1 cellular context compared by ENCODE assay signal in the genomic region with DNA sequence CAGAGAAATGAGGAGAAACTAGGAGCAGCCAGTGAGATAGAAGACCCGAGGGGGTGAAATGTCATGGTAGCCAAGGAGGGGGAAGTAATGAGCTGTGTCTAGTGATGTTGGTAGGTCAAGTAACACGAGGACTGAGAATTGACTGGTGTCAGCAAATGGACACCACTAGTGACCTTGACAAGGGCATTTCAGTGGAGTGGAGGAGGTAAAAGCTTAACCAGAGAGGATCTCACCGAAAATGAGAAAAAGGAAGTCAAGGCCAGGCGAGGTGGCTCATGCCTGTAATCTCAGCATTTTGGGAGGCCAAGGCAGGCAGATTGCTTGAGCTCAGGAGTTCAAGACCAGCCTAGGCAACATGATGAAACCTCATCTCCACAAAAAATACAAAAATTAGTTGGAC.
A peak's percentile ranks its signal among the peaks of the same experiment; 100 is the strongest.
TF ChIP-seq lines count a peak whose summit lies in the region.

No MANE protein-coding gene starts in this region.

TF ChIP-seq in K562, 482 proteins besides CTCF, POLR2A, EP300 and RAD21:
- TF ChIP-seq ESRRA (IDR thresholded peaks at IDR 0.05; ENCODE audit: borderline replicate concordance, low read depth) (peak; percentile 96), C11orf30 (IDR thresholded peaks at IDR 0.05; ENCODE audit: low read depth) (peak; percentile 12; the same call in 1 of the 2 replicates), ZNF316 (IDR thresholded peaks at IDR 0.05) (0 out of 2 replicates have a peak, but pooled peaks have one; percentile 35), CSDE1 (IDR thresholded peaks at IDR 0.05) (no peak), NFXL1 (CRISPR knock-in tag; IDR thresholded peaks at IDR 0.05) (no peak), PCBP2 (IDR thresholded peaks at IDR 0.05; ENCODE audit: low read depth, low read length, poor library complexity, severe bottlenecking) (no peak), BHLHE40 (IDR thresholded peaks at IDR 0.05; ENCODE audit: low read length) (no peak)
- TF ChIP-seq, protein P1, sequence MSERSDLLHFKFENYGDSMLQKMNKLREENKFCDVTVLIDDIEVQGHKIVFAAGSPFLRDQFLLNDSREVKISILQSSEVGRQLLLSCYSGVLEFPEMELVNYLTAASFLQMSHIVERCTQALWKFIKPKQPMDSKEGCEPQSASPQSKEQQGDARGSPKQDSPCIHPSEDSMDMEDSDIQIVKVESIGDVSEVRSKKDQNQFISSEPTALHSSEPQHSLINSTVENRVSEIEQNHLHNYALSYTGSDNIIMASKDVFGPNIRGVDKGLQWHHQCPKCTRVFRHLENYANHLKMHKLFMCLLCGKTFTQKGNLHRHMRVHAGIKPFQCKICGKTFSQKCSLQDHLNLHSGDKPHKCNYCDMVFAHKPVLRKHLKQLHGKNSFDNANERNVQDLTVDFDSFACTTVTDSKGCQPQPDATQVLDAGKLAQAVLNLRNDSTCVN (CRISPR knock-in tag; IDR thresholded peaks at IDR 0.05): no peak
